Comparison of ENCODE assay signal across 2 cellular contexts in the genomic region with DNA sequence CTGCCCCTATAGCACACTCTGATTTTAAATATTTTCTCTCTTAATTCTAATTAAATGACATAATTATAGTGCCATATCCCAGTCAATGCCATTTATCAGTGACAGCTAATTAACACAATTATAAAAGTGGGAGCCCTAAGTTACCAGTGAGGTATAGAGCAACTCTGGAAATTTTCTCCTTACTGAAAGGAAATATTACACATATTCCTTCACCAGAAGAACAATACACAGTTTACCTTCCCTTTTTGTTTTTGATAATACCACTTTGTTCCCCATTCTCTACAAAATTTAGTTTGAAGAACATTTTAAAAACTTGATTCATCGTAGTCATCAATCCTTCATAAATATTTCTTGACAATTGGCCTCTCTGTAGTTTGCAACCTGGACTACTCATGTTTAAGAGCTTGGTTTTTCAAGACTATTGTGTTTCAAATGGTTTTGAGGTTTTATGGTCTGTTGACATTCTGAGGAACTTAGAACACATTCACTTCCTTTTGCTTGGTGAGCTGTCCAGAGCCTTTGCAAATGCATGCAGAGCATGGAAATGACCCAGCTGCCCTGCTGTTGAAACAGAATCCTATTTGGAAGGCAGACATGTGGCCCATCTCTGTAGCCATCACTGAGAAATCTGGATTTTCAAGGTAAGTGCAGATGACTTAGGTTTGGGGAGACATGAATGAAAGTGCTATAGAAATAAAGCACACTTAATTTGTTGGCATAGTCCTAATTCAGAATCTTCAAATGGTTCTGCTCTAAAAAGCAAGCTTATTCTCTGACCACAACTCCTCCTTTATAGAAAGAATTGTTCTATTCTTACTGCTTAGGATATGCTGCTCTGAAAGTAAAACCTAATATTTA.
TF ChIP-seq lines count a peak whose summit lies in the region.

A gene with protein sequence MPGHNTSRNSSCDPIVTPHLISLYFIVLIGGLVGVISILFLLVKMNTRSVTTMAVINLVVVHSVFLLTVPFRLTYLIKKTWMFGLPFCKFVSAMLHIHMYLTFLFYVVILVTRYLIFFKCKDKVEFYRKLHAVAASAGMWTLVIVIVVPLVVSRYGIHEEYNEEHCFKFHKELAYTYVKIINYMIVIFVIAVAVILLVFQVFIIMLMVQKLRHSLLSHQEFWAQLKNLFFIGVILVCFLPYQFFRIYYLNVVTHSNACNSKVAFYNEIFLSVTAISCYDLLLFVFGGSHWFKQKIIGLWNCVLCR (plus strand): TSS at position 504 of the 858 bp plus-strand sequence. CDS start 56,628 bp downstream, outside the sequence.

TF ChIP-seq in GM12891, 5 proteins besides CTCF, POLR2A, EP300 and RAD21 (continued from another document):
- peak; percentile 90 for TF ChIP-seq POU2F2 (IDR thresholded peaks at IDR 0.05; ENCODE audit: low read depth, low read length)

TF ChIP-seq in H1, 55 proteins besides CTCF, POLR2A, EP300 and RAD21 (continued from another document):
- TF ChIP-seq, protein P1, sequence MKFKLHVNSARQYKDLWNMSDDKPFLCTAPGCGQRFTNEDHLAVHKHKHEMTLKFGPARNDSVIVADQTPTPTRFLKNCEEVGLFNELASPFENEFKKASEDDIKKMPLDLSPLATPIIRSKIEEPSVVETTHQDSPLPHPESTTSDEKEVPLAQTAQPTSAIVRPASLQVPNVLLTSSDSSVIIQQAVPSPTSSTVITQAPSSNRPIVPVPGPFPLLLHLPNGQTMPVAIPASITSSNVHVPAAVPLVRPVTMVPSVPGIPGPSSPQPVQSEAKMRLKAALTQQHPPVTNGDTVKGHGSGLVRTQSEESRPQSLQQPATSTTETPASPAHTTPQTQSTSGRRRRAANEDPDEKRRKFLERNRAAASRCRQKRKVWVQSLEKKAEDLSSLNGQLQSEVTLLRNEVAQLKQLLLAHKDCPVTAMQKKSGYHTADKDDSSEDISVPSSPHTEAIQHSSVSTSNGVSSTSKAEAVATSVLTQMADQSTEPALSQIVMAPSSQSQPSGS (IDR thresholded peaks at IDR 0.05; ENCODE audit: low read length): no peak
- no peak for TF ChIP-seq TBP (IDR thresholded peaks at IDR 0.05; ENCODE audit: low read depth, low read length)
- no peak for TF ChIP-seq EGR1 (IDR thresholded peaks at IDR 0.05; ENCODE audit: borderline replicate concordance, low read depth, low read length)
- TF ChIP-seq SAP30 (IDR thresholded peaks at IDR 0.05; ENCODE audit: insufficient read depth, insufficient replicate concordance, low read length): no peak
- TF ChIP-seq CBX5 (IDR thresholded peaks at IDR 0.05; ENCODE audit: low read depth, low read length): no peak
- TF ChIP-seq BACH1 (IDR thresholded peaks at IDR 0.05; ENCODE audit: low read length): no peak
